ENCODE assay signal across 24 cellular contexts in genomic region chr19:47003611-47003935, GRCh38. TPM values are rescaled to one million over a fixed set of nuclear protein-coding genes. Genes with fewer than 3 reads are reported as not detected.
DNase-seq lines count a peak whose midpoint lies in the region; ATAC-seq and TF ChIP-seq lines count a peak whose summit lies in the region.
"Had no signal": no experiment of that assay in that cellular context is flagged by ENCODE, and none has a peak within 500 bp of the region (broad histone marks: within the 10 kb centered on the region; RNA-seq: fewer than 3 reads in every experiment).

No MANE protein-coding gene starts in this region.

- H3K27ac ChIP-seq in angular gyrus (ENCODE audit: low read depth, low read length): peak overlapping the region; percentile 10
- H3K27ac ChIP-seq in left ventricle myocardium inferior (replicated peaks): no peak overlapping the region
- H3K27ac ChIP-seq in coronary artery: no peak overlapping the region
- H3K27ac ChIP-seq: BLaER1, body of pancreas, tibial nerve had no signal

- DNase-seq in NCI-H1417 (lab: John Stamatoyannopoulos, UW) (peak in 2 of 3 experiments; percentile 26 to 46), NCI-H1417 treated with DMSO at 0.1 percent for 48 hours (lab: John Stamatoyannopoulos, UW) (no peak), left ventricle myocardium inferior (no peak), sciatic nerve (ENCODE audit: low spot score) (no peak), HT-29 (ENCODE audit: low spot score) (no peak), coronary artery (ENCODE audit: low spot score) (no peak), omental fat pad (ENCODE audit: low spot score) (no peak)
- DNase-seq: 8988T; activated T-cell treated with anti-CD3 and anti-CD28 coated beads, Interleukin-2, amount 50 U/mL, for 48 hours; body of pancreas; mesendoderm; MM.1S; natural killer cell; NCI-H2107; NCI-H524; SHP77 treated with DMSO at 0.1 percent for 48 hours; stimulated activated naive CD4-positive, alpha-beta T cell had no signal

- peaks cover 24% of the 10 kb centered on the region for H3K4me1 ChIP-seq in left ventricle myocardium inferior
- H3K4me1 ChIP-seq: BLaER1 had no signal

- peaks cover 30% of the 10 kb centered on the region for H3K36me3 ChIP-seq in left ventricle myocardium inferior

- peak overlapping the region; percentile 49 for H3K4me3 ChIP-seq in left ventricle myocardium inferior
- H3K4me3 ChIP-seq in coronary artery: no peak overlapping the region
- H3K4me3 ChIP-seq: BLaER1, body of pancreas, tibial nerve had no signal

- intact Hi-C loops in left ventricle myocardium inferior (cut with micrococcal nuclease) (no loop called here), sciatic nerve (cut with DNase I) (no loop called here)

- no peaks in the 10 kb centered on the region for H3K27me3 ChIP-seq in left ventricle myocardium inferior (ENCODE audit: low read depth)
- H3K27me3 ChIP-seq: body of pancreas had no signal

- ATAC-seq in sciatic nerve (peak; percentile 6), omental fat pad (ENCODE audit: low FRiP score) (no peak)
- ATAC-seq: activated CD4-positive, CD25-positive, alpha-beta regulatory T cell treated with anti-CD3 and anti-CD28 coated beads, Interleukin-2, amount 50 U/mL, for 24 hours; activated naive CD4-positive, alpha-beta T cell treated with anti-CD3 and anti-CD28 coated beads, Interleukin-2, amount 50 U/mL, for 72 hours; body of pancreas; esophagus mucosa had no signal

- H3K9me3 ChIP-seq in left ventricle myocardium inferior (replicated peaks): no peaks in the 10 kb centered on the region

- TF ChIP-seq CTCF in left ventricle myocardium inferior (IDR thresholded peaks at IDR 0.05; ENCODE audit: borderline replicate concordance) (no peak), coronary artery (IDR thresholded peaks at IDR 0.05) (no peak), omental fat pad (IDR thresholded peaks at IDR 0.05) (no peak)

RNA-seq across cellular contexts. Expression of gene NPAS1, which starts 16.1 kb away (rescaled TPM):
- total RNA-seq in left ventricle myocardium inferior (not detected), sciatic nerve (0.89 TPM), omental fat pad (1 to 10 TPM in 2 of 4 donors, not detected in 2; 1.3 to 1.4 TPM)
- 0.50 TPM in 1 of 2 replicates, not detected in the other for total RNA-seq in HT-29 (2014; rRNA removed; shearing (Covaris generic))
- total RNA-seq: body of pancreas, dermis microvascular lymphatic vessel endothelial cell had no signal

RNA-seq across cellular contexts. Expression of gene TMEM160, which starts 44.9 kb away (rescaled TPM):
- total RNA-seq in left ventricle myocardium inferior (27.1 TPM), sciatic nerve (19.3 TPM), omental fat pad (10 to 100 TPM; 17.5 to 35.0 (median 22.8) TPM)
- total RNA-seq in HT-29 (2014; rRNA removed; shearing (Covaris generic)): 261 and 277 TPM in 2 replicates

Comparison
In these comparisons a context has a peak if more than half of its experiments do, and no peak if none do; other contexts are left out.
1. DNase-seq: peak in NCI-H1417 (2 of 3); none in NCI-H1417 treated with DMSO at 0.1 percent for 48 hours (single experiment), left ventricle myocardium inferior (single experiment), sciatic nerve (single experiment), HT-29 (single experiment), coronary artery (single experiment) and omental fat pad (single experiment).